ENCODE assay signal across 1 cellular context in the genomic region with DNA sequence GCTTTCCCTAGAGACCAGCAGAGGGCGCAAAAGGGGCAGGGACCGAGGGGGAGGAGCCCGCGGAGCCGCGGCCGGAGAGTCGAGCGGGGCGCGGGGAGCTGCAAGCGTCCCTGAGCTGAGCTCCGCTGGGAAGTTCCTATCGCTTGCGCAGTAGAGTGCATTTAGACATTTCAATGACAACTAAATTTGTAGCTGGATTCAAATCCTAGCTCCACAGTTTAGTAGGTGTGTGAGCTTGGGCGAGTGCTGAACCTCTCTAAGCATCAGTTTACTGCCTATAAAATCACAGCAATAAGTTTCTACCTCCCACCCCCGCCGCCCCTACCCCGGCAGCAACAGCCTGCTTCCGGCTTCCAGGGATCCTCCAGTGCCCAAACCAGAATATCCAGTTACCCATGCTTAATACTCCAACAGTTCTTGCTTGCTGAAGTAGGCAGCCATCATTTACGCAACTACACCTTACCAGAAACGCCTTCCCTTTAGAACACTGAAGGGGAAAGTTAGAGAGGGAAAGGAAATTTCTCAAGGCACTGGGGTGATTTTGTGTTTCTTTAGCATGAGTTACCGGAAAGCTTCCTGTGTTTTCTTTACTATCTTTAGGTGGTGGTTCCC.
TF ChIP-seq lines count a peak whose summit lies in the region.

No MANE protein-coding gene starts in this region.

TF ChIP-seq in HEK293, 187 proteins besides CTCF, POLR2A, EP300 and RAD21 (continued from another document and continues in another):
- TF ChIP-seq, protein P1, sequence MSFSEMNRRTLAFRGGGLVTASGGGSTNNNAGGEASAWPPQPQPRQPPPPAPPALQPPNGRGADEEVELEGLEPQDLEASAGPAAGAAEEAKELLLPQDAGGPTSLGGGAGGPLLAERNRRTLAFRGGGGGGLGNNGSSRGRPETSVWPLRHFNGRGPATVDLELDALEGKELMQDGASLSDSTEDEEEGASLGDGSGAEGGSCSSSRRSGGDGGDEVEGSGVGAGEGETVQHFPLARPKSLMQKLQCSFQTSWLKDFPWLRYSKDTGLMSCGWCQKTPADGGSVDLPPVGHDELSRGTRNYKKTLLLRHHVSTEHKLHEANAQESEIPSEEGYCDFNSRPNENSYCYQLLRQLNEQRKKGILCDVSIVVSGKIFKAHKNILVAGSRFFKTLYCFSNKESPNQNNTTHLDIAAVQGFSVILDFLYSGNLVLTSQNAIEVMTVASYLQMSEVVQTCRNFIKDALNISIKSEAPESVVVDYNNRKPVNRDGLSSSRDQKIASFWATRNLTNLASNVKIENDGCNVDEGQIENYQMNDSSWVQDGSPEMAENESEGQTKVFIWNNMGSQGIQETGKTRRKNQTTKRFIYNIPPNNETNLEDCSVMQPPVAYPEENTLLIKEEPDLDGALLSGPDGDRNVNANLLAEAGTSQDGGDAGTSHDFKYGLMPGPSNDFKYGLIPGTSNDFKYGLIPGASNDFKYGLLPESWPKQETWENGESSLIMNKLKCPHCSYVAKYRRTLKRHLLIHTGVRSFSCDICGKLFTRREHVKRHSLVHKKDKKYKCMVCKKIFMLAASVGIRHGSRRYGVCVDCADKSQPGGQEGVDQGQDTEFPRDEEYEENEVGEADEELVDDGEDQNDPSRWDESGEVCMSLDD (tag by site-specific recombination; IDR thresholded peaks at IDR 0.05) = peak; percentile 46; the same call in 1 of the 2 replicates
- TF ChIP-seq ZNF24 (tag by site-specific recombination; IDR thresholded peaks at IDR 0.05) (peak; percentile 75; the same call in 1 of the 2 replicates), YY2 (tag by site-specific recombination; IDR thresholded peaks at IDR 0.05) (0 out of 2 replicates have a peak, but pooled peaks have one; percentile 10), ZNF768 (tag by site-specific recombination; IDR thresholded peaks at IDR 0.05) (no peak), ZEB2 (tag by site-specific recombination; IDR thresholded peaks at IDR 0.05) (peak; percentile 83), ZNF335 (tag by site-specific recombination; conservative IDR thresholded peaks at IDR 0.05) (peak; percentile 43), ZNF626 (tag by site-specific recombination; IDR thresholded peaks at IDR 0.05) (no peak), OVOL3 (tag by site-specific recombination; IDR thresholded peaks at IDR 0.05) (no peak), ZFP69B (tag by site-specific recombination; IDR thresholded peaks at IDR 0.05) (0 out of 2 replicates have a peak, but pooled peaks have one; percentile 22), ZNF677 (tag by site-specific recombination; IDR thresholded peaks at IDR 0.05) (no peak), ZNF37A (tag by site-specific recombination; IDR thresholded peaks at IDR 0.05) (no peak), EGR2 (tag by site-specific recombination; IDR thresholded peaks at IDR 0.05; ENCODE audit: low read depth) (peak; percentile 68; the same call in 1 of the 2 replicates), ZNF324 (tag by site-specific recombination; IDR thresholded peaks at IDR 0.05) (0 out of 2 replicates have a peak, but pooled peaks have one; percentile 70), ZNF175 (tag by site-specific recombination; IDR thresholded peaks at IDR 0.05) (no peak), KLF7 (tag by site-specific recombination; IDR thresholded peaks at IDR 0.05; ENCODE audit: borderline replicate concordance) (no peak), TRIM28 (IDR thresholded peaks at IDR 0.05; ENCODE audit: borderline replicate concordance, low read length) (peak; percentile 28; the same call in 1 of the 2 replicates), ZNF266 (tag by site-specific recombination; IDR thresholded peaks at IDR 0.05; ENCODE audit: low read depth) (no peak), ZFHX2 (tag by site-specific recombination; conservative IDR thresholded peaks at IDR 0.05) (peak; percentile 71), ZNF394 (tag by site-specific recombination; IDR thresholded peaks at IDR 0.05; ENCODE audit: borderline replicate concordance) (0 out of 2 replicates have a peak, but pooled peaks have one; percentile 13), ZNF660 (tag by site-specific recombination; IDR thresholded peaks at IDR 0.05) (peak; percentile 89), ZNF132 (tag by site-specific recombination; IDR thresholded peaks at IDR 0.05; ENCODE audit: borderline replicate concordance) (no peak), ZNF707 (tag by site-specific recombination; IDR thresholded peaks at IDR 0.05) (no peak), ZNF133 (tag by site-specific recombination; IDR thresholded peaks at IDR 0.05) (no peak), SP2 (tag by site-specific recombination; IDR thresholded peaks at IDR 0.05) (peak; percentile 48), ZSCAN30 (tag by site-specific recombination; IDR thresholded peaks at IDR 0.05) (peak; percentile 62; the same call in 1 of the 2 replicates), ZNF157 (tag by site-specific recombination; IDR thresholded peaks at IDR 0.05) (no peak), ZBTB20 (tag by site-specific recombination; IDR thresholded peaks at IDR 0.05) (peak; percentile 73), WT1 (tag by site-specific recombination; IDR thresholded peaks at IDR 0.05) (0 out of 2 replicates have a peak, but pooled peaks have one; percentile 2), MZF1 (tag by site-specific recombination; IDR thresholded peaks at IDR 0.05; ENCODE audit: borderline replicate concordance) (0 out of 2 replicates have a peak, but pooled peaks have one; percentile 31), ZNF571 (tag by site-specific recombination; IDR thresholded peaks at IDR 0.05) (no peak), ZNF350 (tag by site-specific recombination; IDR thresholded peaks at IDR 0.05) (no peak), ZIC2 (tag by site-specific recombination; IDR thresholded peaks at IDR 0.05) (no peak), ZNF785 (tag by site-specific recombination; IDR thresholded peaks at IDR 0.05) (no peak), SP7 (tag by site-specific recombination; IDR thresholded peaks at IDR 0.05) (peak; percentile 75), ZSCAN23 (tag by site-specific recombination; IDR thresholded peaks at IDR 0.05) (no peak), ZNF391 (tag by site-specific recombination; IDR thresholded peaks at IDR 0.05; ENCODE audit: borderline replicate concordance, low read depth) (peak; percentile 68; the same call in 1 of the 2 replicates)
- TF ChIP-seq, protein P2, sequence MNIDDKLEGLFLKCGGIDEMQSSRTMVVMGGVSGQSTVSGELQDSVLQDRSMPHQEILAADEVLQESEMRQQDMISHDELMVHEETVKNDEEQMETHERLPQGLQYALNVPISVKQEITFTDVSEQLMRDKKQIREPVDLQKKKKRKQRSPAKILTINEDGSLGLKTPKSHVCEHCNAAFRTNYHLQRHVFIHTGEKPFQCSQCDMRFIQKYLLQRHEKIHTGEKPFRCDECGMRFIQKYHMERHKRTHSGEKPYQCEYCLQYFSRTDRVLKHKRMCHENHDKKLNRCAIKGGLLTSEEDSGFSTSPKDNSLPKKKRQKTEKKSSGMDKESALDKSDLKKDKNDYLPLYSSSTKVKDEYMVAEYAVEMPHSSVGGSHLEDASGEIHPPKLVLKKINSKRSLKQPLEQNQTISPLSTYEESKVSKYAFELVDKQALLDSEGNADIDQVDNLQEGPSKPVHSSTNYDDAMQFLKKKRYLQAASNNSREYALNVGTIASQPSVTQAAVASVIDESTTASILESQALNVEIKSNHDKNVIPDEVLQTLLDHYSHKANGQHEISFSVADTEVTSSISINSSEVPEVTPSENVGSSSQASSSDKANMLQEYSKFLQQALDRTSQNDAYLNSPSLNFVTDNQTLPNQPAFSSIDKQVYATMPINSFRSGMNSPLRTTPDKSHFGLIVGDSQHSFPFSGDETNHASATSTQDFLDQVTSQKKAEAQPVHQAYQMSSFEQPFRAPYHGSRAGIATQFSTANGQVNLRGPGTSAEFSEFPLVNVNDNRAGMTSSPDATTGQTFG (tag by site-specific recombination; IDR thresholded peaks at IDR 0.05; ENCODE audit: borderline replicate concordance) = no peak
- TF ChIP-seq, protein P3, sequence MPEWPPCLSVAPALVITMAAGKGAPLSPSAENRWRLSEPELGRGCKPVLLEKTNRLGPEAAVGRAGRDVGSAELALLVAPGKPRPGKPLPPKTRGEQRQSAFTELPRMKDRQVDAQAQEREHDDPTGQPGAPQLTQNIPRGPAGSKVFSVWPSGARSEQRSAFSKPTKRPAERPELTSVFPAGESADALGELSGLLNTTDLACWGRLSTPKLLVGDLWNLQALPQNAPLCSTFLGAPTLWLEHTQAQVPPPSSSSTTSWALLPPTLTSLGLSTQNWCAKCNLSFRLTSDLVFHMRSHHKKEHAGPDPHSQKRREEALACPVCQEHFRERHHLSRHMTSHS (tag by site-specific recombination; IDR thresholded peaks at IDR 0.05) = no peak
- TF ChIP-seq, protein P4, sequence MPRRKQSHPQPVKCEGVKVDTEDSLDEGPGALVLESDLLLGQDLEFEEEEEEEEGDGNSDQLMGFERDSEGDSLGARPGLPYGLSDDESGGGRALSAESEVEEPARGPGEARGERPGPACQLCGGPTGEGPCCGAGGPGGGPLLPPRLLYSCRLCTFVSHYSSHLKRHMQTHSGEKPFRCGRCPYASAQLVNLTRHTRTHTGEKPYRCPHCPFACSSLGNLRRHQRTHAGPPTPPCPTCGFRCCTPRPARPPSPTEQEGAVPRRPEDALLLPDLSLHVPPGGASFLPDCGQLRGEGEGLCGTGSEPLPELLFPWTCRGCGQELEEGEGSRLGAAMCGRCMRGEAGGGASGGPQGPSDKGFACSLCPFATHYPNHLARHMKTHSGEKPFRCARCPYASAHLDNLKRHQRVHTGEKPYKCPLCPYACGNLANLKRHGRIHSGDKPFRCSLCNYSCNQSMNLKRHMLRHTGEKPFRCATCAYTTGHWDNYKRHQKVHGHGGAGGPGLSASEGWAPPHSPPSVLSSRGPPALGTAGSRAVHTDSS (tag by site-specific recombination; IDR thresholded peaks at IDR 0.05) = no peak
- TF ChIP-seq, protein P5, sequence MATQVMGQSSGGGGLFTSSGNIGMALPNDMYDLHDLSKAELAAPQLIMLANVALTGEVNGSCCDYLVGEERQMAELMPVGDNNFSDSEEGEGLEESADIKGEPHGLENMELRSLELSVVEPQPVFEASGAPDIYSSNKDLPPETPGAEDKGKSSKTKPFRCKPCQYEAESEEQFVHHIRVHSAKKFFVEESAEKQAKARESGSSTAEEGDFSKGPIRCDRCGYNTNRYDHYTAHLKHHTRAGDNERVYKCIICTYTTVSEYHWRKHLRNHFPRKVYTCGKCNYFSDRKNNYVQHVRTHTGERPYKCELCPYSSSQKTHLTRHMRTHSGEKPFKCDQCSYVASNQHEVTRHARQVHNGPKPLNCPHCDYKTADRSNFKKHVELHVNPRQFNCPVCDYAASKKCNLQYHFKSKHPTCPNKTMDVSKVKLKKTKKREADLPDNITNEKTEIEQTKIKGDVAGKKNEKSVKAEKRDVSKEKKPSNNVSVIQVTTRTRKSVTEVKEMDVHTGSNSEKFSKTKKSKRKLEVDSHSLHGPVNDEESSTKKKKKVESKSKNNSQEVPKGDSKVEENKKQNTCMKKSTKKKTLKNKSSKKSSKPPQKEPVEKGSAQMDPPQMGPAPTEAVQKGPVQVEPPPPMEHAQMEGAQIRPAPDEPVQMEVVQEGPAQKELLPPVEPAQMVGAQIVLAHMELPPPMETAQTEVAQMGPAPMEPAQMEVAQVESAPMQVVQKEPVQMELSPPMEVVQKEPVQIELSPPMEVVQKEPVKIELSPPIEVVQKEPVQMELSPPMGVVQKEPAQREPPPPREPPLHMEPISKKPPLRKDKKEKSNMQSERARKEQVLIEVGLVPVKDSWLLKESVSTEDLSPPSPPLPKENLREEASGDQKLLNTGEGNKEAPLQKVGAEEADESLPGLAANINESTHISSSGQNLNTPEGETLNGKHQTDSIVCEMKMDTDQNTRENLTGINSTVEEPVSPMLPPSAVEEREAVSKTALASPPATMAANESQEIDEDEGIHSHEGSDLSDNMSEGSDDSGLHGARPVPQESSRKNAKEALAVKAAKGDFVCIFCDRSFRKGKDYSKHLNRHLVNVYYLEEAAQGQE (tag by site-specific recombination; IDR thresholded peaks at IDR 0.05) = no peak; the same call in 1 of the 2 replicates
- TF ChIP-seq, protein P6, sequence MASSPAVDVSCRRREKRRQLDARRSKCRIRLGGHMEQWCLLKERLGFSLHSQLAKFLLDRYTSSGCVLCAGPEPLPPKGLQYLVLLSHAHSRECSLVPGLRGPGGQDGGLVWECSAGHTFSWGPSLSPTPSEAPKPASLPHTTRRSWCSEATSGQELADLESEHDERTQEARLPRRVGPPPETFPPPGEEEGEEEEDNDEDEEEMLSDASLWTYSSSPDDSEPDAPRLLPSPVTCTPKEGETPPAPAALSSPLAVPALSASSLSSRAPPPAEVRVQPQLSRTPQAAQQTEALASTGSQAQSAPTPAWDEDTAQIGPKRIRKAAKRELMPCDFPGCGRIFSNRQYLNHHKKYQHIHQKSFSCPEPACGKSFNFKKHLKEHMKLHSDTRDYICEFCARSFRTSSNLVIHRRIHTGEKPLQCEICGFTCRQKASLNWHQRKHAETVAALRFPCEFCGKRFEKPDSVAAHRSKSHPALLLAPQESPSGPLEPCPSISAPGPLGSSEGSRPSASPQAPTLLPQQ (tag by site-specific recombination; IDR thresholded peaks at IDR 0.05) = peak; percentile 79
- TF ChIP-seq, protein P7, sequence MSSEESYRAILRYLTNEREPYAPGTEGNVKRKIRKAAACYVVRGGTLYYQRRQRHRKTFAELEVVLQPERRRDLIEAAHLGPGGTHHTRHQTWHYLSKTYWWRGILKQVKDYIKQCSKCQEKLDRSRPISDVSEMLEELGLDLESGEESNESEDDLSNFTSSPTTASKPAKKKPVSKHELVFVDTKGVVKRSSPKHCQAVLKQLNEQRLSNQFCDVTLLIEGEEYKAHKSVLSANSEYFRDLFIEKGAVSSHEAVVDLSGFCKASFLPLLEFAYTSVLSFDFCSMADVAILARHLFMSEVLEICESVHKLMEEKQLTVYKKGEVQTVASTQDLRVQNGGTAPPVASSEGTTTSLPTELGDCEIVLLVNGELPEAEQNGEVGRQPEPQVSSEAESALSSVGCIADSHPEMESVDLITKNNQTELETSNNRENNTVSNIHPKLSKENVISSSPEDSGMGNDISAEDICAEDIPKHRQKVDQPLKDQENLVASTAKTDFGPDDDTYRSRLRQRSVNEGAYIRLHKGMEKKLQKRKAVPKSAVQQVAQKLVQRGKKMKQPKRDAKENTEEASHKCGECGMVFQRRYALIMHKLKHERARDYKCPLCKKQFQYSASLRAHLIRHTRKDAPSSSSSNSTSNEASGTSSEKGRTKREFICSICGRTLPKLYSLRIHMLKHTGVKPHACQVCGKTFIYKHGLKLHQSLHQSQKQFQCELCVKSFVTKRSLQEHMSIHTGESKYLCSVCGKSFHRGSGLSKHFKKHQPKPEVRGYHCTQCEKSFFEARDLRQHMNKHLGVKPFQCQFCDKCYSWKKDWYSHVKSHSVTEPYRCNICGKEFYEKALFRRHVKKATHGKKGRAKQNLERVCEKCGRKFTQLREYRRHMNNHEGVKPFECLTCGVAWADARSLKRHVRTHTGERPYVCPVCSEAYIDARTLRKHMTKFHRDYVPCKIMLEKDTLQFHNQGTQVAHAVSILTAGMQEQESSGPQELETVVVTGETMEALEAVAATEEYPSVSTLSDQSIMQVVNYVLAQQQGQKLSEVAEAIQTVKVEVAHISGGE (tag by site-specific recombination; conservative IDR thresholded peaks at IDR 0.05; ENCODE audit: low read depth) = peak; percentile 69
- TF ChIP-seq, protein P8, sequence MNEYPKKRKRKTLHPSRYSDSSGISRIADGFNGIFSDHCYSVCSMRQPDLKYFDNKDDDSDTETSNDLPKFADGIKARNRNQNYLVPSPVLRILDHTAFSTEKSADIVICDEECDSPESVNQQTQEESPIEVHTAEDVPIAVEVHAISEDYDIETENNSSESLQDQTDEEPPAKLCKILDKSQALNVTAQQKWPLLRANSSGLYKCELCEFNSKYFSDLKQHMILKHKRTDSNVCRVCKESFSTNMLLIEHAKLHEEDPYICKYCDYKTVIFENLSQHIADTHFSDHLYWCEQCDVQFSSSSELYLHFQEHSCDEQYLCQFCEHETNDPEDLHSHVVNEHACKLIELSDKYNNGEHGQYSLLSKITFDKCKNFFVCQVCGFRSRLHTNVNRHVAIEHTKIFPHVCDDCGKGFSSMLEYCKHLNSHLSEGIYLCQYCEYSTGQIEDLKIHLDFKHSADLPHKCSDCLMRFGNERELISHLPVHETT (tag by site-specific recombination; IDR thresholded peaks at IDR 0.05) = 0 out of 2 replicates have a peak, but pooled peaks have one; percentile 57
